In genomic region chr11:13354335-13354734, GRCh38 we compare ENCODE assay signal across 10 cellular contexts.
DNase-seq lines count a peak whose midpoint lies in the region; ATAC-seq and TF ChIP-seq lines count a peak whose summit lies in the region.
"Had no signal": no experiment of that assay in that cellular context is flagged by ENCODE, and none has a peak within 500 bp of the region (broad histone marks: within the 10 kb centered on the region; RNA-seq: fewer than 3 reads in every experiment).

No MANE protein-coding gene starts in this region.

- CTCF ChIA-PET in Caco-2 (lab: Charles Lee) = interaction anchor here (0.6 to 3.0 kb wide), 5 partner anchors 10 to 34 kb away, joined by 3 to 20 read pairs (median 4); no protein-coding TSS in a partner anchor

- ATAC-seq in HG02938 (IDR thresholded peaks at IDR 0.05; ENCODE audit: unreplicated experiment) = no peak
- ATAC-seq: pancreas had no signal

- no peaks in the 10 kb centered on the region for H3K4me1 Mint-ChIP-seq in Caco-2 (ENCODE audit: low read depth, unreplicated experiment)

- H3K4me3 ChIP-seq in Caco-2 (ENCODE audit: low read depth, low read length) = no peak overlapping the region
- H3K4me3 ChIP-seq in WERI-Rb-1 (ENCODE audit: low read depth, low read length) = no peak overlapping the region
- H3K4me3 ChIP-seq: pancreas had no signal

- no peak overlapping the region for H3K4me3 Mint-ChIP-seq in Caco-2 (ENCODE audit: unreplicated experiment)
- H3K4me3 Mint-ChIP-seq: stimulated activated naive CD8-positive, alpha-beta T cell treated with anti-CD3 and anti-CD28 coated beads, Interleukin-15, Interleukin-2, amounts not matched to agents 100 ng/mL and 50 ng/mL, for 24 hours had no signal

- H3K27ac ChIP-seq in WERI-Rb-1 = no peak overlapping the region
- H3K27ac ChIP-seq: pancreas had no signal

- BruUV-seq in Caco-2 (replicated peaks; lab: Mats Ljungman, UMichigan) = no TSS peak

- DNase-seq in Caco-2 (peak in 1 of 2 experiments; percentile 30), HT-29 (ENCODE audit: low spot score) (peak; percentile 60), WERI-Rb-1 (no peak), kidney tubule cell (ENCODE audit: low spot score) (peak; percentile 36), NCI-H2171 (lab: John Stamatoyannopoulos, UW) (no peak), DMS153 (lab: John Stamatoyannopoulos, UW) (no peak), NCI-H345 (lab: John Stamatoyannopoulos, UW) (no peak)
- DNase-seq: pancreas had no signal

- H3K9me3 ChIP-seq in Caco-2 = no peaks in the 10 kb centered on the region
- H3K9me3 ChIP-seq in WERI-Rb-1 (ENCODE audit: severe bottlenecking) = no peaks in the 10 kb centered on the region
- H3K9me3 ChIP-seq: pancreas had no signal

- H3K27me3 Mint-ChIP-seq in Caco-2 (ENCODE audit: insufficient read depth, unreplicated experiment) = no peaks in the 10 kb centered on the region
- H3K27me3 Mint-ChIP-seq: stimulated activated naive CD8-positive, alpha-beta T cell treated with anti-CD3 and anti-CD28 coated beads, Interleukin-15, Interleukin-2, amounts not matched to agents 100 ng/mL and 50 ng/mL, for 24 hours had no signal

- H3K36me3 ChIP-seq in Caco-2 (ENCODE audit: control insufficient read depth, insufficient read depth, low read length) (no peaks in the 10 kb centered on the region), WERI-Rb-1 (peaks cover 10% of the 10 kb centered on the region)

- POLR2A ChIA-PET in Caco-2 (lab: Charles Lee) = no interaction called here

- H3K27me3 ChIP-seq in Caco-2 (replicated peaks; ENCODE audit: control insufficient read depth, insufficient read depth, low read length) = no peaks in the 10 kb centered on the region
- no peaks in the 10 kb centered on the region for H3K27me3 ChIP-seq in WERI-Rb-1 (ENCODE audit: insufficient read depth, low read depth, severe bottlenecking)
- H3K27me3 ChIP-seq: pancreas had no signal

- H3K4me1 ChIP-seq in Caco-2 = no peaks in the 10 kb centered on the region
- H3K4me1 ChIP-seq: pancreas had no signal

- no peaks in the 10 kb centered on the region for H3K9me3 Mint-ChIP-seq in Caco-2 (ENCODE audit: unreplicated experiment)
- H3K9me3 Mint-ChIP-seq: stimulated activated naive CD8-positive, alpha-beta T cell treated with anti-CD3 and anti-CD28 coated beads, Interleukin-15, Interleukin-2, amounts not matched to agents 100 ng/mL and 50 ng/mL, for 24 hours had no signal

- TF ChIP-seq CTCF in Caco-2 (IDR thresholded peaks at IDR 0.05; ENCODE audit: insufficient read depth in 1 of 2, low read depth in 1 of 2, low read length in 1 of 2, severe bottlenecking in 1 of 2, unreplicated experiment in 1 of 2) = peak; percentile 29 to 30
- peak; percentile 53 for TF ChIP-seq CTCF in WERI-Rb-1 (IDR thresholded peaks at IDR 0.05; ENCODE audit: low read depth, low read length)

- no peaks in the 10 kb centered on the region for H3K36me3 Mint-ChIP-seq in Caco-2 (ENCODE audit: insufficient read depth, unreplicated experiment)

- no peak overlapping the region for H3K27ac Mint-ChIP-seq in Caco-2 (ENCODE audit: unreplicated experiment)
- H3K27ac Mint-ChIP-seq: stimulated activated naive CD8-positive, alpha-beta T cell treated with anti-CD3 and anti-CD28 coated beads, Interleukin-15, Interleukin-2, amounts not matched to agents 100 ng/mL and 50 ng/mL, for 24 hours had no signal

- intact Hi-C loops in Caco-2 (cut with micrococcal nuclease; ENCODE audit: unreplicated experiment) = loop anchor here (1.0 kb wide), 1 partner anchor 31 kb away; no protein-coding TSS in a partner anchor

Comparison
In these comparisons a context has a peak if more than half of its experiments do, and no peak if none do; other contexts are left out.
1. DNase-seq: peak in HT-29 (single experiment) and kidney tubule cell (single experiment); none in WERI-Rb-1 (single experiment), NCI-H2171 (single experiment), DMS153 (single experiment) and NCI-H345 (single experiment).